In the genomic region with DNA sequence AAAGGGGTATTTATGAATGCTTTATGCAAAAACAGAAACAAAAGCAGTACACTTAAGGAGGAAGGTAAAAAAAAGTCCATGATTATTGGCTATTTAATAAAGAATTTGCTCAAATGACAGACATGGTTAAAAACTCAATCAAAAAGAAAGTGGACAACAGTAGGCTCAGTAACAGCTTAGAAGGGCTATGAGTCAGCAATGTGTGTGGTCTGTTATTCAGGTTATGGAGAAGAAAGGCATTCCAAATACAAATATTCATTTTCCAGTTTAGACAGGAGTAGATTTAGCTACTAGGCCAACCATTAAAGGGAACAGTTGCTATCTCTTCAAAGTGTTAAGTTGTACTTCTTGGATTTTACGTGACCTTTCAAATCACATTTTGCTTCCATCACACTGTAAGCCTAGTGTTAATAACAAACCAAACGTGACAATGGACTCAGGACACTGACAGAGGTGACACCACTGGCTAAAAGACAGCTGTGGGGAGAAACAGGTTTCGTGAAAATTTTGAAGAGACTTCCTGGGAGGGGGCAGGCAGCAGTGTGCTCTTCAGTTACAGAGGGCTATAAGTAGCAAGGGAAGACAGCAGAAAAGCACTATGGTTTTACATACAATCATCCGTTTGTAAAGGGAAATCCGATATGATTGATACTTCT, we compare ENCODE assay signal across 11 cellular contexts. TPM values are rescaled to one million over a fixed set of nuclear protein-coding genes. Genes with fewer than 3 reads are reported as not detected.
DNase-seq lines count a peak whose midpoint lies in the region; ATAC-seq and TF ChIP-seq lines count a peak whose summit lies in the region.
"Had no signal": no experiment of that assay in that cellular context is flagged by ENCODE, and none has a peak within 500 bp of the region (broad histone marks: within the 10 kb centered on the region; RNA-seq: fewer than 3 reads in every experiment).

No MANE protein-coding gene starts in this region.

- no peak overlapping the region for H3K27ac ChIP-seq in IMR-90 (ENCODE audit: insufficient read depth, low read length)
- H3K27ac ChIP-seq in mammary epithelial cell (ENCODE audit: insufficient read depth, low read depth, low read length): peak overlapping the region; percentile 17
- H3K27ac ChIP-seq in mesenchymal stem cell (ENCODE audit: low read length, poor library complexity, severe bottlenecking): peak overlapping the region; percentile 76

- H3K4me2 ChIP-seq in IMR-90 (ENCODE audit: low read depth, low read length): peak overlapping the region; percentile 63; the same call in 1 of the 2 replicates
- H3K4me2 ChIP-seq in mammary epithelial cell (ENCODE audit: insufficient read depth, low read depth, low read length): peak overlapping the region; percentile 17
- H3K4me2 ChIP-seq in mesenchymal stem cell (ENCODE audit: low read length, poor library complexity, severe bottlenecking): no peak overlapping the region

- no peak overlapping the region for H2AFZ ChIP-seq in IMR-90 (replicated peaks; ENCODE audit: low read length, poor library complexity)
- H2AFZ ChIP-seq in mammary epithelial cell (ENCODE audit: low read depth, low read length): no peak overlapping the region
- H2AFZ ChIP-seq in mesenchymal stem cell (ENCODE audit: low read depth, low read length): no peak overlapping the region

- H2BK12ac ChIP-seq in mesenchymal stem cell (ENCODE audit: low read length in 2 of 2): no peak overlapping the region

- no peak overlapping the region for H3K56ac ChIP-seq in IMR-90 (ENCODE audit: extremely low read depth, insufficient read depth, low read length)

- H2AK9ac ChIP-seq in IMR-90 (replicated peaks; ENCODE audit: low read depth, low read length, poor library complexity): no peak overlapping the region

- H2BK20ac ChIP-seq in IMR-90 (ENCODE audit: low read depth, low read length): no peak overlapping the region

- intact Hi-C loops in IMR-90 (cut with micrococcal nuclease): loop anchor here (5.0 kb wide), 1 partner anchor 190 kb away; the partner anchor contains the start of gene MYO5A
- intact Hi-C loops in mammary epithelial cell (cut with micrococcal nuclease): no loop called here
- intact Hi-C loops in lower leg skin (cut with DNase I; ENCODE audit: low total_unique reads): loop anchor here (10.0 kb wide), 1 partner anchor 397 kb away; no protein-coding TSS in a partner anchor

- dilution Hi-C loops in IMR-90 (cut with HindIII; ENCODE audit: low sequenced_read_pairs, unreplicated experiment): no loop called here
- dilution Hi-C loops in mammary epithelial cell (cut with HindIII; ENCODE audit: low sequenced_read_pairs): loop anchor here (5.0 kb wide), 1 partner anchor 400 kb away; no protein-coding TSS in a partner anchor

- no peaks in the 10 kb centered on the region; the same call in 1 of the 2 replicates for H4K20me1 ChIP-seq in IMR-90 (ENCODE audit: insufficient read depth, low read length)
- no peaks in the 10 kb centered on the region for H4K20me1 ChIP-seq in mammary epithelial cell (ENCODE audit: insufficient read depth, low read length)

- TF ChIP-seq CTCF in AG10803 (conservative IDR thresholded peaks at IDR 0.05; ENCODE audit: low read length) (no peak), IMR-90 (conservative IDR thresholded peaks at IDR 0.05; ENCODE audit: low read depth, low read length) (no peak), mammary epithelial cell (conservative IDR thresholded peaks at IDR 0.05 in 1 of 2, IDR thresholded peaks at IDR 0.05 in 1 of 2; ENCODE audit: extremely low read depth in 1 of 2, insufficient read depth in 1 of 2, low read depth in 1 of 2, low read length in 2 of 2) (no peak), lower leg skin (IDR thresholded peaks at IDR 0.05) (no peak)

- peaks cover 6% of the 10 kb centered on the region for H3K9me1 ChIP-seq in IMR-90 (ENCODE audit: insufficient read depth, low read length)

- H3K4ac ChIP-seq in IMR-90 (ENCODE audit: low read depth, low read length): peak overlapping the region; percentile 68
- no peak overlapping the region for H3K4ac ChIP-seq in mesenchymal stem cell (ENCODE audit: low read depth in 1 of 2, low read length in 2 of 2)

- H3K9ac ChIP-seq in IMR-90 (ENCODE audit: low read depth, low read length) (no peak overlapping the region), mammary epithelial cell (ENCODE audit: insufficient read depth, low read length) (no peak overlapping the region), mesenchymal stem cell (ENCODE audit: low read length) (peak overlapping the region; percentile 53)

- H3K79me1 ChIP-seq in IMR-90 (ENCODE audit: low read depth in 1 of 2, low read length in 2 of 2): no peaks in the 10 kb centered on the region
- peaks cover 2% of the 10 kb centered on the region for H3K79me1 ChIP-seq in mesenchymal stem cell (replicated peaks; ENCODE audit: low read length, poor library complexity, severe bottlenecking)

- H4K8ac ChIP-seq in IMR-90 (ENCODE audit: low read depth in 2 of 2, low read length in 2 of 2) (peak overlapping the region in 1 of 2 experiments; percentile 49; a peak in 2 of 4 replicates), mesenchymal stem cell (ENCODE audit: low read length) (no peak overlapping the region)

- H4K5ac ChIP-seq in IMR-90 (ENCODE audit: low read depth, low read length): peak overlapping the region; percentile 57; the same call in 1 of the 2 replicates

- CTCF ChIA-PET in IMR-90 (lab: Yijun Ruan, JAX): interaction anchor here (0.8 kb wide), 1 partner anchor 82 kb away, joined by 3 read pairs; no protein-coding TSS in a partner anchor
- CTCF ChIA-PET in mammary epithelial cell (lab: Charles Lee; ENCODE audit: low non-redundant PET): no interaction called here

- H3K4me1 ChIP-seq in IMR-90 (ENCODE audit: control insufficient read depth, insufficient read depth, low read length) (peaks cover 7% of the 10 kb centered on the region; the same call in 1 of the 2 replicates), mammary epithelial cell (ENCODE audit: insufficient read depth, low read length) (peaks cover 41% of the 10 kb centered on the region), mesenchymal stem cell (ENCODE audit: control insufficient read depth, insufficient read depth, low read depth, low read length) (peaks cover 6% of the 10 kb centered on the region)

- no peak overlapping the region for H3K4me3 ChIP-seq in AG10803 (ENCODE audit: low read length)
- no peak overlapping the region for H3K4me3 ChIP-seq in IMR-90 (ENCODE audit: insufficient read depth, low read depth, low read length)
- H3K4me3 ChIP-seq in mammary epithelial cell (replicated peaks in 1 of 3; ENCODE audit: insufficient read depth in 1 of 3, low read depth in 2 of 3, low read length in 3 of 3): no peak overlapping the region
- H3K4me3 ChIP-seq in mesenchymal stem cell (ENCODE audit: insufficient read depth in 1 of 2, low read depth in 1 of 2, low read length in 2 of 2): no peak overlapping the region
- no peak overlapping the region for H3K4me3 ChIP-seq in lower leg skin (ENCODE audit: low read depth, poor library complexity, severe bottlenecking)

- DNase-seq in AG10803 (ENCODE audit: low read depth) (peak; percentile 59), IMR-90 (peak; percentile 77), mammary epithelial cell (peak; percentile 79), mesenchymal stem cell (peak; percentile 53), lower leg skin (ENCODE audit: low spot score in 2 of 2) (no peak), DMS114 treated with DMSO at 0.1 percent for 48 hours (lab: John Stamatoyannopoulos, UW; ENCODE audit: unreplicated experiment) (no peak), KG1 (lab: John Stamatoyannopoulos, UW) (no peak)
- DNase-seq: activated CD4-positive, alpha-beta T cell treated with anti-CD3 and anti-CD28 coated beads for 48 hours; Caco-2; effector memory CD4-positive, alpha-beta T cell had no signal

- POLR2A ChIA-PET in IMR-90 (lab: Charles Lee; ENCODE audit: unreplicated experiment): no interaction called here

- no TSS peak for BruUV-seq in IMR-90 (replicated peaks; lab: Mats Ljungman, UMichigan)
- no TSS peak for BruUV-seq in mammary epithelial cell (replicated peaks; lab: Mats Ljungman, UMichigan)

- 20% methylated on average over 1 of the region's 5 CpGs; no CpG with 5 or more reads in 1 of the 2 experiments for WGBS in IMR-90 (ENCODE audit: extremely low coverage in 2 of 2, insufficient read length in 1 of 2), 2 experiments
- WGBS in mammary epithelial cell (ENCODE audit: low coverage, missing lambda C conversion rate): 83% methylated on average over 5 of the region's 5 CpGs
- WGBS in mesenchymal stem cell: 58% methylated on average over 3 of the region's 5 CpGs
- 85 to 86% methylated on average over 5 of the region's 5 CpGs for WGBS in lower leg skin, 2 donors

- H3K27me3 ChIP-seq in IMR-90 (ENCODE audit: control insufficient read depth, insufficient read depth, low read length) (no peaks in the 10 kb centered on the region), mammary epithelial cell (ENCODE audit: insufficient read depth, low read length) (no peaks in the 10 kb centered on the region), mesenchymal stem cell (ENCODE audit: control insufficient read depth in 1 of 2, insufficient read depth in 1 of 2, low read length in 2 of 2) (no peaks in the 10 kb centered on the region)

- H2BK15ac ChIP-seq in IMR-90 (ENCODE audit: low read depth, low read length) (no peak overlapping the region), mesenchymal stem cell (ENCODE audit: low read depth, poor library complexity, severe bottlenecking) (no peak overlapping the region)

- TF ChIP-seq POLR2A in IMR-90 (IDR thresholded peaks at IDR 0.05; ENCODE audit: low read depth, low read length): no peak
- TF ChIP-seq POLR2A in lower leg skin (IDR thresholded peaks at IDR 0.05): no peak

- peak overlapping the region; percentile 37; the same call in 1 of the 2 replicates for H2AK5ac ChIP-seq in IMR-90 (ENCODE audit: low read depth, low read length)
- H2AK5ac ChIP-seq in mesenchymal stem cell (ENCODE audit: low read length, severe bottlenecking): peak overlapping the region; percentile 72

- no peak overlapping the region for H4K91ac ChIP-seq in IMR-90 (ENCODE audit: insufficient read depth, low read depth, low read length)
- no peak overlapping the region for H4K91ac ChIP-seq in mesenchymal stem cell (ENCODE audit: low read length)

- H3K36me3 ChIP-seq in IMR-90 (ENCODE audit: control insufficient read depth, insufficient read depth, low read length) (peaks cover 3% of the 10 kb centered on the region), mammary epithelial cell (ENCODE audit: insufficient read depth, low read length) (peaks cover 2% of the 10 kb centered on the region), mesenchymal stem cell (ENCODE audit: control insufficient read depth in 1 of 2, insufficient read depth in 2 of 2, low read depth in 1 of 2, low read length in 2 of 2) (peaks cover 6 to 31% of the 10 kb centered on the region in 2 experiments)

- no peak for TF ChIP-seq RAD21 in IMR-90 (IDR thresholded peaks at IDR 0.05; ENCODE audit: low read length)

- peak overlapping the region; percentile 77 for H2BK5ac ChIP-seq in IMR-90 (ENCODE audit: low read depth, low read length, poor library complexity, severe bottlenecking)
- no peak overlapping the region for H2BK5ac ChIP-seq in mesenchymal stem cell (ENCODE audit: low read depth, low read length, poor library complexity, severe bottlenecking)

- H3K23ac ChIP-seq in IMR-90 (ENCODE audit: low read depth, low read length): no peak overlapping the region
- no peak overlapping the region for H3K23ac ChIP-seq in mesenchymal stem cell (ENCODE audit: low read length in 2 of 2)

- in situ Hi-C loops in IMR-90 (cut with MboI; ENCODE audit: low sequenced_read_pairs): loop anchor here (10.0 kb wide), 1 partner anchor 397 kb away; no protein-coding TSS in a partner anchor
- in situ Hi-C loops in mammary epithelial cell (cut with MboI; ENCODE audit: low sequenced_read_pairs in 2 of 2): loop anchor here (10.0 to 25.0 kb wide), 2 partner anchors 397 to 400 kb away; no protein-coding TSS in a partner anchor

- H3K79me2 ChIP-seq in mammary epithelial cell (ENCODE audit: insufficient read depth, low read length): no peaks in the 10 kb centered on the region

- H3K9me3 ChIP-seq in IMR-90 (ENCODE audit: control insufficient read depth, insufficient read depth, low read length) (no peaks in the 10 kb centered on the region), mammary epithelial cell (replicated peaks; ENCODE audit: insufficient read depth, low read length) (no peaks in the 10 kb centered on the region), mesenchymal stem cell (ENCODE audit: control insufficient read depth, low read length) (no peaks in the 10 kb centered on the region)
- H3K9me3 ChIP-seq: Caco-2 had no signal

- ATAC-seq in IMR-90 (ENCODE audit: low read depth): peak; percentile 71
- ATAC-seq in GM21528 (IDR thresholded peaks at IDR 0.05; ENCODE audit: low FRiP score, unreplicated experiment): no peak

- H3K14ac ChIP-seq in IMR-90 (replicated peaks; ENCODE audit: low read depth, low read length) (peak overlapping the region; percentile 75; the same call in 1 of the 2 replicates), mesenchymal stem cell (ENCODE audit: low read length in 2 of 2) (no peak overlapping the region)

- H2BK120ac ChIP-seq in IMR-90 (ENCODE audit: low read depth, low read length) (peak overlapping the region; percentile 62), mesenchymal stem cell (ENCODE audit: low read depth, low read length) (no peak overlapping the region)

- peak overlapping the region; percentile 55; the same call in 1 of the 2 replicates for H3K18ac ChIP-seq in IMR-90 (ENCODE audit: low read depth, low read length)
- H3K18ac ChIP-seq in mesenchymal stem cell (ENCODE audit: low read depth in 1 of 2, low read length in 2 of 2): no peak overlapping the region

RNA-seq across cellular contexts. Expression of gene MYO5C, which starts 41.7 kb away (rescaled TPM):
- total RNA-seq in IMR-90 (2012; rRNA removed) (under 0.01 TPM in 2 replicates), mammary epithelial cell (1 to 10 TPM; 2.4 to 2.5 TPM), lower leg skin (10 to 100 TPM in 2 of 4 donors, 1 to 10 TPM in 2; 6.4 to 23.5 (median 13.9) TPM)
- polyA plus RNA-seq in IMR-90 (2012; rRNA removed) (0.03 and 0.07 TPM in 2 replicates), mammary epithelial cell (1.2 TPM)
- 0.04 TPM in 1 of 2 replicates, not detected in the other for polyA plus RNA-seq in IMR-90 (2012; cell fraction: cytosol; rRNA removed)
- polyA plus RNA-seq in IMR-90 (2012; cell fraction: nucleus; rRNA removed; ENCODE audit: low replicate concordance): 0.11 and 0.22 TPM in 2 replicates
- polyA minus RNA-seq in mammary epithelial cell: 7.8 TPM
- polyA plus RNA-seq in mesenchymal stem cell (2013, experiment 1 of 2): 0.01 TPM
- polyA plus RNA-seq in mesenchymal stem cell (2013, experiment 2 of 2): 0.03 TPM

Comparison
In these comparisons a context has a peak if more than half of its experiments do, and no peak if none do; other contexts are left out.
1. DNase-seq: peak in AG10803 (single experiment), IMR-90 (single experiment), mammary epithelial cell (single experiment) and mesenchymal stem cell (single experiment); none in lower leg skin (0 of 2), DMS114 treated with DMSO at 0.1 percent for 48 hours (single experiment) and KG1 (single experiment).